8 cellular contexts compared by ENCODE assay signal in the genomic region with DNA sequence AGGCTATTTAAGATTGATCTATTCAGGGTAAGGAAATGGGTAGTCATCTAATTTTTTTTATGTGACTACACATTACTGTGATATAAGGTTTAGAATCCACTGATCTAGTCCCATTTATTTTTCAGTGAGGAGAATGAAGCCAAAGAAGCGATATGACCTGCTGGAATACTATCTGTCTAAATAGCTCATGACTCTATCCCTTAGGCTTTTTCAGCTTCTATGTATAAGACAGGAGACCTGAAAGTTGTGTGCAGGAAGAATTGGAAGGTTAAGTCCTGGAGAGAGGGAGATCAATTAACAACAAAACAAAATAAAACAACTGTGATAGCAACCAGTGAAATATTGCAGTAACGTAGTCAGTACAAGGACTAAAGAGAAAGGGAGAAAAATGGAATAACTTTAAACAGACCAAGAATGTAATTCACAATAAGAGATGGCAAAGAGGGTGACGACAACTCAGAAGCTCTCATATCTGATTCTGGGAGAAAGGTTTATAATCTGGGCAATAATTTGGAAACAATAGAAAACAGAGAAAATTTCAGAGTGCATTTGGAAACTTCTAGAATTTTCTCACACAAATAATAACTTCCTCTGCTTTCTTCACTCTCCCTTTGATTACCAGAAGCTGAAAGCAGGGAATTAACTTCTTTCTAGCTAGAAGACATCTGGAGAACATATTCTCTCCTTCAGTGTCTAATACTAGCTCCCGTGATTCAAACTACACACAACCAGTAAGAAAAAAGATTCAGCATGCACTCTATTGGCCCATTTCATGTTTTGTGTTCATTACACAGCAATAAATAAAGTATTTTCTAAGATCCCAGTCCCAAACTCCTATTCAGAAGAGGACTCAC. TPM values are rescaled to one million over a fixed set of nuclear protein-coding genes. Genes with fewer than 3 reads are reported as not detected.
A peak's percentile ranks its signal among the peaks of the same experiment; 100 is the strongest.
DNase-seq lines count a peak whose midpoint lies in the region; ATAC-seq, FAIRE-seq and TF ChIP-seq lines count a peak whose summit lies in the region.

No MANE protein-coding gene starts in this region.

- H3K4me3 ChIP-seq in CD8-positive, alpha-beta memory T cell (ENCODE audit: low read length) = peak overlapping the region; percentile 79
- H3K4me3 ChIP-seq in astrocyte (ENCODE audit: insufficient read depth, low read depth, low read length) = peak overlapping the region; percentile 17

- H3K36me3 ChIP-seq in CD8-positive, alpha-beta memory T cell (ENCODE audit: insufficient read depth, low read length) = no peaks in the 10 kb centered on the region
- no peaks in the 10 kb centered on the region for H3K36me3 ChIP-seq in astrocyte (ENCODE audit: insufficient read depth, low read length)

- H3K9ac ChIP-seq in astrocyte (ENCODE audit: low read length) = peak overlapping the region; percentile 38

- ATAC-seq in HG02610 (IDR thresholded peaks at IDR 0.05; ENCODE audit: unreplicated experiment) (peak; percentile 41), naive B cell (ENCODE audit: low read depth in 2 of 2) (peak; percentile 32 to 36), GM21515 (IDR thresholded peaks at IDR 0.05; ENCODE audit: unreplicated experiment) (no peak), HG02763 (IDR thresholded peaks at IDR 0.05; ENCODE audit: unreplicated experiment) (no peak), HG03354 (IDR thresholded peaks at IDR 0.05; ENCODE audit: poor library complexity, severe bottlenecking, unreplicated experiment) (no peak)

- peaks cover 0 to 6% (median 5%) of the 10 kb centered on the region in 3 donors for H3K36me3 Mint-ChIP-seq in CD8-positive, alpha-beta memory T cell
- H3K36me3 Mint-ChIP-seq in astrocyte (ENCODE audit: low read depth, unreplicated experiment) (no peaks in the 10 kb centered on the region), naive B cell (no peaks in the 10 kb centered on the region)

- peak overlapping the region; percentile 53 for H3K27ac ChIP-seq in CD8-positive, alpha-beta memory T cell (ENCODE audit: low read depth, low read length)
- H3K27ac ChIP-seq in astrocyte (ENCODE audit: low read depth, low read length) = peak overlapping the region; percentile 6

- peak in 1 of 5 donors; percentile 21 for DNase-seq in CD8-positive, alpha-beta memory T cell
- DNase-seq in astrocyte (ENCODE audit: low read depth) (no peak), naive B cell (no peak)
- no peak for DNase-seq in effector CD4-positive, alpha-beta T cell

- no peaks in the 10 kb centered on the region for H3K9me3 ChIP-seq in CD8-positive, alpha-beta memory T cell (ENCODE audit: low read length)
- H3K9me3 ChIP-seq in astrocyte (ENCODE audit: insufficient read depth, low read depth, low read length) = no peaks in the 10 kb centered on the region

- no peaks in the 10 kb centered on the region for H3K79me2 ChIP-seq in astrocyte (ENCODE audit: insufficient read depth, low read length)

- peaks cover 55 to 65% (median 58%) of the 10 kb centered on the region in 3 donors for H3K4me1 Mint-ChIP-seq in CD8-positive, alpha-beta memory T cell
- H3K4me1 Mint-ChIP-seq in astrocyte (ENCODE audit: low read depth, unreplicated experiment) = peaks cover 3% of the 10 kb centered on the region
- H3K4me1 Mint-ChIP-seq in naive B cell = peaks cover 50 to 77% (median 76%) of the 10 kb centered on the region in 3 donors

- peak overlapping the region; percentile 18 for H2AFZ ChIP-seq in astrocyte (ENCODE audit: low read depth, low read length)

- peak overlapping the region; percentile 70 for H3K4me2 ChIP-seq in astrocyte (ENCODE audit: low read length)

- H3K9me3 Mint-ChIP-seq in CD8-positive, alpha-beta memory T cell = peaks cover 0 to 2% (median 0%) of the 10 kb centered on the region in 5 donors
- no peaks in the 10 kb centered on the region for H3K9me3 Mint-ChIP-seq in astrocyte (ENCODE audit: unreplicated experiment)
- H3K9me3 Mint-ChIP-seq in naive B cell = peaks cover 0 to 7% (median 0%) of the 10 kb centered on the region in 7 donors

- no peaks in the 10 kb centered on the region for H3K27me3 ChIP-seq in CD8-positive, alpha-beta memory T cell (ENCODE audit: insufficient read depth, low read length, poor library complexity, severe bottlenecking)
- no peaks in the 10 kb centered on the region for H3K27me3 ChIP-seq in astrocyte (ENCODE audit: insufficient read depth, low read length)

- no peak for TF ChIP-seq CTCF in astrocyte (IDR thresholded peaks at IDR 0.05; ENCODE audit: insufficient read depth, low read depth, low read length)

- H3K4me1 ChIP-seq in CD8-positive, alpha-beta memory T cell (ENCODE audit: insufficient read depth, low read length) = peaks cover 28% of the 10 kb centered on the region
- no peaks in the 10 kb centered on the region for H3K4me1 ChIP-seq in astrocyte (ENCODE audit: insufficient read depth, low read length)

- POLR2A ChIA-PET in CD8-positive, alpha-beta memory T cell (lab: Charles Lee) = interaction anchor here (0.6 to 0.7 kb wide), 2 partner anchors 17 to 153 kb away, joined by 3 read pairs; no protein-coding TSS in a partner anchor

- H3K27me3 Mint-ChIP-seq in CD8-positive, alpha-beta memory T cell = no peaks in the 10 kb centered on the region
- H3K27me3 Mint-ChIP-seq in astrocyte (ENCODE audit: low read depth, unreplicated experiment) (no peaks in the 10 kb centered on the region), naive B cell (no peaks in the 10 kb centered on the region)

- no peaks in the 10 kb centered on the region for H4K20me1 ChIP-seq in astrocyte (ENCODE audit: insufficient read depth, low read length)

- peak overlapping the region; percentile 89 to 94 (median 91) for H3K4me3 Mint-ChIP-seq in CD8-positive, alpha-beta memory T cell
- H3K4me3 Mint-ChIP-seq in astrocyte (ENCODE audit: unreplicated experiment) (no peak overlapping the region), naive B cell (peak overlapping the region; percentile 78 to 96 (median 92))

- FAIRE-seq in astrocyte (lab: Jason Lieb, UNC) = no peak

- H3K27ac Mint-ChIP-seq in CD8-positive, alpha-beta memory T cell = peak overlapping the region; percentile 43 to 97 (median 92)
- H3K27ac Mint-ChIP-seq in astrocyte (ENCODE audit: unreplicated experiment) = no peak overlapping the region
- H3K27ac Mint-ChIP-seq in naive B cell = peak overlapping the region; percentile 84 to 97 (median 96)

- CTCF ChIA-PET in CD8-positive, alpha-beta memory T cell (lab: Charles Lee) = interaction anchor here (1.0 to 1.2 kb wide), 2 partner anchors 9 to 30 kb away, joined by 3 to 4 read pairs; no protein-coding TSS in a partner anchor

RNA-seq across cellular contexts. Expression of gene CASP12, which starts 19.2 kb away (rescaled TPM):
- not detected for total RNA-seq in CD8-positive, alpha-beta memory T cell
- polyA plus RNA-seq in CD8-positive, alpha-beta memory T cell = not detected
- total RNA-seq in astrocyte = not detected in 2 replicates
- under 1 TPM in 2 of 6 donors, not detected in 4; 0.31 to 0.45 TPM for polyA plus RNA-seq in naive B cell (ENCODE audit: low read depth in 6 of 6)

RNA-seq across cellular contexts. Expression of gene CASP4, which starts 50.9 kb away (rescaled TPM):
- 10 to 100 TPM; 41.9 to 48.8 TPM for total RNA-seq in CD8-positive, alpha-beta memory T cell
- 125 TPM for polyA plus RNA-seq in CD8-positive, alpha-beta memory T cell
- total RNA-seq in astrocyte = 0.62 and 0.86 TPM in 2 replicates
- polyA plus RNA-seq in naive B cell (ENCODE audit: low read depth in 6 of 6) = 100 to 1,000 TPM; 109 to 134 (median 118) TPM

Comparison
In these comparisons a context has a peak if more than half of its experiments do, and no peak if none do; other contexts are left out.
1. ATAC-seq: peak in HG02610 (single experiment) and naive B cell (2 of 2); none in GM21515 (single experiment), HG02763 (single experiment) and HG03354 (single experiment).
2. RNA of gene CASP4, which starts 50.9 kb away (total RNA-seq): 41.9 to 48.8 TPM in CD8-positive, alpha-beta memory T cell; 0.62 to 0.86 TPM in astrocyte; every median in the first group is over 10 times any median in the second.